8 cellular contexts compared by ENCODE assay signal in genomic region chr6:108556864-108557493, GRCh38.
DNase-seq lines count a peak whose midpoint lies in the region; ATAC-seq and TF ChIP-seq lines count a peak whose summit lies in the region.

No MANE protein-coding gene starts in this region.

- H3K27me3 Mint-ChIP-seq in nephron (ENCODE audit: low read depth) = peaks cover 5% of the 10 kb centered on the region

- TF ChIP-seq CTCF in C4-2B (conservative IDR thresholded peaks at IDR 0.05) = no peak
- no peak for TF ChIP-seq CTCF in LNCaP clone FGC (IDR thresholded peaks at IDR 0.05; ENCODE audit: control insufficient read depth, extremely low read depth, insufficient read depth)
- no peak for TF ChIP-seq CTCF in nephron (IDR thresholded peaks at IDR 0.05; ENCODE audit: unreplicated experiment in 3 of 3)

- peak overlapping the region; percentile 94 for H3K27ac ChIP-seq in C4-2B

- ATAC-seq in HG03135 (IDR thresholded peaks at IDR 0.05; ENCODE audit: unreplicated experiment) = no peak
- no peak for ATAC-seq in GM18873 (IDR thresholded peaks at IDR 0.05; ENCODE audit: low FRiP score, unreplicated experiment)

- no peaks in the 10 kb centered on the region for H3K36me3 Mint-ChIP-seq in nephron (ENCODE audit: low read depth)

- H3K9me3 Mint-ChIP-seq in nephron = no peaks in the 10 kb centered on the region

- peak overlapping the region; percentile 79 to 96 (median 96) for H3K27ac Mint-ChIP-seq in nephron

- peak overlapping the region; percentile 84 for H3K4me3 ChIP-seq in LNCaP clone FGC (ENCODE audit: low read depth, low read length)

- DNase-seq in LNCaP clone FGC (ENCODE audit: low read depth) = peak; percentile 46
- peak; percentile 58 for DNase-seq in dedifferentiated amniotic fluid mesenchymal stem cell (ENCODE audit: extremely low spot score)
- DNase-seq in KBM-7 = no peak
- DNase-seq in stimulated activated CD4-positive, alpha-beta T cell treated with anti-CD3 and anti-CD28 coated beads, Interleukin-15, amount 100 ng/mL, for 24 hours = no peak

- in situ Hi-C loops in KBM-7 (cut with MboI; ENCODE audit: low pct_unique_long_range_greater_than_20kb, low sequenced_read_pairs) = loop anchor here (25.0 kb wide), 1 partner anchor 230 kb away; no protein-coding TSS in a partner anchor

- H3K4me1 Mint-ChIP-seq in nephron = peaks cover 11% of the 10 kb centered on the region

- peak overlapping the region; percentile 87 to 95 (median 91) for H3K4me3 Mint-ChIP-seq in nephron

Comparison
In these comparisons a context has a peak if more than half of its experiments do, and no peak if none do; other contexts are left out.
1. DNase-seq: peak in LNCaP clone FGC (single experiment) and dedifferentiated amniotic fluid mesenchymal stem cell (single experiment); none in KBM-7 (single experiment) and stimulated activated CD4-positive, alpha-beta T cell treated with anti-CD3 and anti-CD28 coated beads, Interleukin-15, amount 100 ng/mL, for 24 hours (single experiment).